ENCODE assay signal across 2 cellular contexts in genomic region chr13:106550570-106551135, GRCh38.
A peak's percentile ranks its signal among the peaks of the same experiment; 100 is the strongest.
TF ChIP-seq lines count a peak whose summit lies in the region.

No MANE protein-coding gene starts in this region.

TF ChIP-seq in IMR-90, 13 proteins besides CTCF, POLR2A, EP300 and RAD21:
- peak; percentile 82 for TF ChIP-seq MAFK (IDR thresholded peaks at IDR 0.05; ENCODE audit: low read depth, low read length)
- TF ChIP-seq FOS (IDR thresholded peaks at IDR 0.05; ENCODE audit: low read depth, low read length) = no peak

TF ChIP-seq in H1, 55 proteins besides CTCF, POLR2A, EP300 and RAD21:
- TF ChIP-seq JUN (IDR thresholded peaks at IDR 0.05; ENCODE audit: low read depth, low read length) (no peak), POLR2AphosphoS5 (IDR thresholded peaks at IDR 0.05; ENCODE audit: low read depth, low read length) (0 out of 2 replicates have a peak, but pooled peaks have one; percentile 26)
